Comparison of ENCODE assay signal across 11 cellular contexts in the genomic region with DNA sequence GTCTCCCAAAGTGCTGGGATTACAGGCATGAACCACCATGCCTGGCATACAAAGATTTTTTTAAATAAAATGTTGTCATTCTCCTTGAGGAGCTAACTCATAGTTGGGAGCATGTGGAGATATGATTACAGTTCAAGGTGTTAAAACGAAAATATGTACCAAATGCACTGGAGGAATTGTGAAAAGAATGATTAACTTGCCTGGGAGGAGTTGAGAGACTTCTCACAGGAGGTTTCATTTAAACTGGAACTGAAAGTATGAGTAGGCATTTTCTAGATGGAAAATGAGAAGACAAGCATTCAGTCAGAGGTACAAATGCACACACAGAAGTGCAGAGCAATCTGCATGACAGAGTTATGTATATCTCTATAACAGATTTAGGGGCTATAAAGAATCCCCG.
DNase-seq lines count a peak whose midpoint lies in the region; ATAC-seq and TF ChIP-seq lines count a peak whose summit lies in the region.
"Had no signal": no experiment of that assay in that cellular context is flagged by ENCODE, and none has a peak within 500 bp of the region (broad histone marks: within the 10 kb centered on the region; RNA-seq: fewer than 3 reads in every experiment).

No MANE protein-coding gene starts in this region.

- no peak overlapping the region for H3K4me3 ChIP-seq in sigmoid colon
- no peak overlapping the region for H3K4me3 ChIP-seq in osteoblast (ENCODE audit: insufficient read depth, low read length)
- H3K4me3 ChIP-seq: ovary had no signal

- H3K9me3 ChIP-seq in sigmoid colon: no peaks in the 10 kb centered on the region
- H3K9me3 ChIP-seq in osteoblast (ENCODE audit: low read depth, low read length): no peaks in the 10 kb centered on the region
- H3K9me3 ChIP-seq: ovary had no signal

- no peaks in the 10 kb centered on the region for H3K36me3 ChIP-seq in sigmoid colon
- no peaks in the 10 kb centered on the region for H3K36me3 ChIP-seq in osteoblast (ENCODE audit: insufficient read depth, low read length)
- H3K36me3 ChIP-seq: ovary had no signal

- TF ChIP-seq CTCF in GM13976 (IDR thresholded peaks at IDR 0.05; ENCODE audit: borderline replicate concordance, control extremely low read depth, extremely low read depth, insufficient read depth, missing control alignments) (no peak), sigmoid colon (IDR thresholded peaks at IDR 0.05) (no peak), osteoblast (IDR thresholded peaks at IDR 0.05; ENCODE audit: extremely low read depth, low read depth, low read length) (no peak), omental fat pad (IDR thresholded peaks at IDR 0.05) (no peak)

- no peak overlapping the region for H2AFZ ChIP-seq in osteoblast (ENCODE audit: low read length)

- no peak for TF ChIP-seq EP300 in sigmoid colon (IDR thresholded peaks at IDR 0.05)

- no peak overlapping the region for H3K4me2 ChIP-seq in osteoblast (ENCODE audit: insufficient read depth, low read length)

- ATAC-seq in GM19467 (IDR thresholded peaks at IDR 0.05; ENCODE audit: unreplicated experiment) (peak; percentile 100), HG02981 (IDR thresholded peaks at IDR 0.05; ENCODE audit: unreplicated experiment) (peak; percentile 100), omental fat pad (ENCODE audit: low FRiP score) (no peak)

- no peaks in the 10 kb centered on the region for H4K20me1 ChIP-seq in osteoblast (ENCODE audit: insufficient read depth, low read length)

- in situ Hi-C loops in GM13976 (cut with MboI; ENCODE audit: low sequenced_read_pairs, unreplicated experiment): no loop called here

- no peaks in the 10 kb centered on the region for H3K27me3 ChIP-seq in sigmoid colon
- H3K27me3 ChIP-seq in osteoblast (ENCODE audit: insufficient read depth, low read length): no peaks in the 10 kb centered on the region
- H3K27me3 ChIP-seq: ovary had no signal

- DNase-seq in GM13976 (ENCODE audit: low spot score): peak; percentile 65
- peak; percentile 27 to 77 for DNase-seq in NOMO-1 (lab: John Stamatoyannopoulos, UW; ENCODE audit: unreplicated experiment in 2 of 2)
- no peak for DNase-seq in sigmoid colon
- DNase-seq in osteoblast (ENCODE audit: insufficient read length, low spot score, missing footprints): no peak
- no peak for DNase-seq in retina
- DNase-seq in omental fat pad (ENCODE audit: low spot score): no peak
- DNase-seq: activated naive CD8-positive, alpha-beta T cell treated with anti-CD3 and anti-CD28 coated beads, Interleukin-2, amount 10 ng/mL, durations not matched to agents 7 days and 5 days; KG1; ovary had no signal

- intact Hi-C loops in sigmoid colon (cut with DNase I): no loop called here

- peaks cover 0 to 8% (median 0%) of the 10 kb centered on the region in 4 donors for H3K4me1 ChIP-seq in sigmoid colon
- no peaks in the 10 kb centered on the region for H3K4me1 ChIP-seq in osteoblast (ENCODE audit: insufficient read depth, low read length)

- no peak for TF ChIP-seq POLR2A in sigmoid colon (IDR thresholded peaks at IDR 0.05)

- H3K79me2 ChIP-seq in osteoblast (ENCODE audit: insufficient read depth, low read length): no peaks in the 10 kb centered on the region

- WGBS in sigmoid colon, 2 donors: 58 to 70% methylated on average over 2 of the region's 2 CpGs

- no peak overlapping the region for H3K27ac ChIP-seq in sigmoid colon
- no peak overlapping the region for H3K27ac ChIP-seq in osteoblast (ENCODE audit: low read depth, low read length)
- H3K27ac ChIP-seq: ovary had no signal

Comparison
In these comparisons a context has a peak if more than half of its experiments do, and no peak if none do; other contexts are left out.
1. DNase-seq: peak in GM13976 (single experiment) and NOMO-1 (2 of 2); none in sigmoid colon (single experiment), osteoblast (single experiment), retina (single experiment) and omental fat pad (single experiment).